Comparison of ENCODE assay signal across 27 cellular contexts in the genomic region with DNA sequence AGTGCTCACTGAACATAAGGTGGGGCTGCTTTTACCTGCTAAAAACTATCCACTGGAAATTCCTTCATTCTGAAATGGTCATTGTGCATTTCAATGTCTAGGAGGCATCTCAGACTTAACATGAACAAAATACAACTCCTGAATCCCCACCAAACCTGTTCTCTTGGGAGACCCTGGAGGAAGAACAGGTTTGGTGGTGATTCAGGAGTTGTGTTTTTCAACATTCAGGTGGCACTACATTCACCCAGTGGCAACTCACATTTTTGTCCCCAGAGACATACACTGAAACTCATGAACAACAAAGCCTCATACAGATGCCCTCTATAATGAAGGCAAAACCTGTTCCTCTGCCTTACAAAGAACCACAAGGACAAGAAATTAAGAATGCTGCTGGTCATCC.
A peak's percentile ranks its signal among the peaks of the same experiment; 100 is the strongest.
DNase-seq lines count a peak whose midpoint lies in the region; ATAC-seq, FAIRE-seq and TF ChIP-seq lines count a peak whose summit lies in the region.
"Had no signal": no experiment of that assay in that cellular context is flagged by ENCODE, and none has a peak within 500 bp of the region (broad histone marks: within the 10 kb centered on the region; RNA-seq: fewer than 3 reads in every experiment).

No MANE protein-coding gene starts in this region.

- intact Hi-C loops in natural killer cell (cut with micrococcal nuclease) = no loop called here

- H3K4me2 ChIP-seq in keratinocyte (ENCODE audit: control insufficient read depth, extremely low read depth, insufficient read depth, low read depth, low read length) (no peak overlapping the region), MM.1S (ENCODE audit: low read depth, low read length) (no peak overlapping the region)
- H3K4me2 ChIP-seq: KMS-11 had no signal

- H3K4me3 ChIP-seq in bronchial epithelial cell (ENCODE audit: low read depth, low read length) = no peak overlapping the region
- no peak overlapping the region for H3K4me3 ChIP-seq in keratinocyte (ENCODE audit: control insufficient read depth in 2 of 3, extremely low read depth in 1 of 3, insufficient read depth in 2 of 3, low read depth in 1 of 3, low read length in 3 of 3)
- no peak overlapping the region for H3K4me3 ChIP-seq in MM.1S (ENCODE audit: low read length)

- H4K20me1 ChIP-seq in keratinocyte (ENCODE audit: control insufficient read depth, extremely low read depth, insufficient read depth, low read length) = peaks cover 4% of the 10 kb centered on the region
- H4K20me1 ChIP-seq in MM.1S (ENCODE audit: insufficient read depth, low read length) = peaks cover 6% of the 10 kb centered on the region; the same call in 1 of the 2 replicates

- H3K9me3 Mint-ChIP-seq in natural killer cell = no peaks in the 10 kb centered on the region
- no peaks in the 10 kb centered on the region for H3K9me3 Mint-ChIP-seq in natural killer cell treated with Interleukin-12 subunit alpha and Interleukin-12 subunit beta and Interleukin-15 and Interleukin-18, amount 100 ng/mL, for 72 hours
- H3K9me3 Mint-ChIP-seq: dendritic cell treated with granulocyte-macrophage colony-stimulating factor and Interleukin-4, amounts not matched to agents 40 ng/mL and 50 ng/mL, for 4 days; neural crest cell had no signal

- no peak for FAIRE-seq in bronchial epithelial cell (lab: Jason Lieb, UNC)
- FAIRE-seq in keratinocyte (lab: Jason Lieb, UNC) = peak; percentile 32
- FAIRE-seq: urothelium cell line had no signal

- no peaks in the 10 kb centered on the region for H3K9me3 ChIP-seq in keratinocyte (ENCODE audit: control insufficient read depth, low read depth, low read length)
- H3K9me3 ChIP-seq in MM.1S (replicated peaks; ENCODE audit: insufficient read depth, low read length) = no peaks in the 10 kb centered on the region
- H3K9me3 ChIP-seq: BE2C had no signal

- no peaks in the 10 kb centered on the region for H3K9me2 ChIP-seq in MM.1S (replicated peaks; ENCODE audit: insufficient read depth, low read length)

- H3K27me3 ChIP-seq in bronchial epithelial cell (ENCODE audit: control insufficient read depth, insufficient read depth, low read length) (no peaks in the 10 kb centered on the region), keratinocyte (ENCODE audit: control insufficient read depth, extremely low read depth, insufficient read depth, low read length) (no peaks in the 10 kb centered on the region), MM.1S (replicated peaks; ENCODE audit: insufficient read depth, low read length) (no peaks in the 10 kb centered on the region)
- H3K27me3 ChIP-seq: BE2C had no signal

- H3K27ac ChIP-seq in keratinocyte (ENCODE audit: control insufficient read depth, insufficient read depth, low read length) (no peak overlapping the region), MM.1S (ENCODE audit: low read length) (no peak overlapping the region)
- H3K27ac ChIP-seq: KMS-11, VCaP had no signal

- peaks cover 85% of the 10 kb centered on the region for H3K79me2 ChIP-seq in keratinocyte (ENCODE audit: control insufficient read depth, insufficient read depth, low read length)
- peaks cover 74% of the 10 kb centered on the region for H3K79me2 ChIP-seq in MM.1S (ENCODE audit: low read length)

- H3K9ac ChIP-seq in keratinocyte (ENCODE audit: control insufficient read depth, extremely low read depth, insufficient read depth, low read length) (no peak overlapping the region), MM.1S (ENCODE audit: low read length) (no peak overlapping the region)
- H3K9ac ChIP-seq: KMS-11 had no signal

- peak overlapping the region; percentile 38 to 76 for H3K27ac Mint-ChIP-seq in natural killer cell
- peak overlapping the region in 1 of 2 donors; percentile 65 for H3K27ac Mint-ChIP-seq in natural killer cell treated with Interleukin-12 subunit alpha and Interleukin-12 subunit beta and Interleukin-15 and Interleukin-18, amount 100 ng/mL, for 72 hours
- H3K27ac Mint-ChIP-seq: dendritic cell treated with granulocyte-macrophage colony-stimulating factor and Interleukin-4, amounts not matched to agents 40 ng/mL and 50 ng/mL, for 4 days had no signal

- H3K27me3 Mint-ChIP-seq in natural killer cell (ENCODE audit: low read depth in 2 of 2) = no peaks in the 10 kb centered on the region
- H3K27me3 Mint-ChIP-seq in natural killer cell treated with Interleukin-12 subunit alpha and Interleukin-12 subunit beta and Interleukin-15 and Interleukin-18, amount 100 ng/mL, for 72 hours = no peaks in the 10 kb centered on the region
- H3K27me3 Mint-ChIP-seq: dendritic cell treated with granulocyte-macrophage colony-stimulating factor and Interleukin-4, amounts not matched to agents 40 ng/mL and 50 ng/mL, for 4 days had no signal

- H3F3A ChIP-seq in MM.1S (ENCODE audit: insufficient read depth, low read length) = no peaks in the 10 kb centered on the region

- H3K36me3 Mint-ChIP-seq in natural killer cell = no peaks in the 10 kb centered on the region
- H3K36me3 Mint-ChIP-seq in natural killer cell treated with Interleukin-12 subunit alpha and Interleukin-12 subunit beta and Interleukin-15 and Interleukin-18, amount 100 ng/mL, for 72 hours = no peaks in the 10 kb centered on the region

- peaks cover 45 to 65% of the 10 kb centered on the region in 2 donors for H3K4me1 Mint-ChIP-seq in natural killer cell
- peaks cover 26 to 36% of the 10 kb centered on the region in 2 donors for H3K4me1 Mint-ChIP-seq in natural killer cell treated with Interleukin-12 subunit alpha and Interleukin-12 subunit beta and Interleukin-15 and Interleukin-18, amount 100 ng/mL, for 72 hours (ENCODE audit: low read depth in 2 of 2)

- H3K4me1 ChIP-seq in keratinocyte (ENCODE audit: control insufficient read depth, extremely low read depth, insufficient read depth, low read length) = no peaks in the 10 kb centered on the region
- H3K4me1 ChIP-seq in MM.1S (ENCODE audit: low read length) = no peaks in the 10 kb centered on the region
- H3K4me1 ChIP-seq: BE2C had no signal

- no peak overlapping the region for H2AFZ ChIP-seq in keratinocyte (ENCODE audit: control insufficient read depth, low read length)
- H2AFZ ChIP-seq in MM.1S (ENCODE audit: low read length) = no peak overlapping the region

- dilution Hi-C loops in keratinocyte (cut with MboI; ENCODE audit: extremely low pct_ligation_motif_present, low sequenced_read_pairs) = no loop called here

- TF ChIP-seq CTCF in natural killer cell (IDR thresholded peaks at IDR 0.05) (no peak), bronchial epithelial cell (IDR thresholded peaks at IDR 0.05; ENCODE audit: insufficient read depth, low read length, severe bottlenecking) (no peak), keratinocyte (optimal IDR thresholded peaks at IDR 0.05 in 1 of 3, IDR thresholded peaks at IDR 0.05 in 1 of 3, conservative IDR thresholded peaks at IDR 0.05 in 1 of 3; ENCODE audit: extremely low read depth in 1 of 3, insufficient read depth in 2 of 3, low read length in 3 of 3) (no peak), MM.1S (IDR thresholded peaks at IDR 0.05; ENCODE audit: low read length) (no peak)

- H3K4me3 Mint-ChIP-seq in natural killer cell = no peak overlapping the region
- no peak overlapping the region for H3K4me3 Mint-ChIP-seq in natural killer cell treated with Interleukin-12 subunit alpha and Interleukin-12 subunit beta and Interleukin-15 and Interleukin-18, amount 100 ng/mL, for 72 hours
- H3K4me3 Mint-ChIP-seq: dendritic cell treated with granulocyte-macrophage colony-stimulating factor and Interleukin-4, amounts not matched to agents 40 ng/mL and 50 ng/mL, for 4 days; neural crest cell had no signal

- no peak for DNase-seq in natural killer cell
- no peak for DNase-seq in natural killer cell treated with Interleukin-12 subunit alpha and Interleukin-12 subunit beta and Interleukin-15 and Interleukin-18, amount 100 ng/mL, for 72 hours (ENCODE audit: low spot score)
- peak; percentile 17 for DNase-seq in bronchial epithelial cell (ENCODE audit: low read depth)
- no peak for DNase-seq in keratinocyte (ENCODE audit: low read depth, low spot score)
- DNase-seq in MM.1S = no peak
- no peak for DNase-seq in D341Med (ENCODE audit: low spot score)
- DNase-seq in NCI-H69 (lab: John Stamatoyannopoulos, UW) = no peak
- DNase-seq: ACHN; activated CD4-positive, alpha-beta T cell treated with anti-CD3 and anti-CD28 coated beads for 4 hours; BE2C; central memory CD4-positive, alpha-beta T cell; GDM1; hippocampal formation; left cardiac atrium; NCI-H1436 treated with DMSO at 0.1 percent for 48 hours; NCI-H2081 treated with DMSO at 0.1 percent for 48 hours; NCI-H82; right cardiac atrium; stimulated activated CD4-positive, alpha-beta T cell treated with anti-CD3 and anti-CD28 coated beads, Interleukin-1b, Interleukin-23, amount 100 ng/mL, for 48 hours; stimulated activated naive CD8-positive, alpha-beta T cell treated with anti-CD3 and anti-CD28 coated beads, Interleukin-15, Interleukin-2, amounts not matched to agents 100 U/mL and 50 U/mL, for 24 hours; SW 1271; T-helper 9 cell had no signal

- H3K36me3 ChIP-seq in bronchial epithelial cell (ENCODE audit: control insufficient read depth, insufficient read depth, low read length) (peaks cover 1% of the 10 kb centered on the region), keratinocyte (ENCODE audit: control insufficient read depth in 2 of 2, extremely low read depth in 1 of 2, insufficient read depth in 2 of 2, low read length in 2 of 2) (peaks cover 0 to 4% of the 10 kb centered on the region in 2 experiments), MM.1S (replicated peaks; ENCODE audit: insufficient read depth, low read length) (no peaks in the 10 kb centered on the region)
- H3K36me3 ChIP-seq: BE2C had no signal

- ATAC-seq in natural killer cell = no peak
- ATAC-seq in natural killer cell treated with Interleukin-12 subunit alpha and Interleukin-12 subunit beta and Interleukin-15 and Interleukin-18, amount 100 ng/mL, for 72 hours = no peak
- ATAC-seq: left cardiac atrium had no signal

- no peaks in the 10 kb centered on the region for H3K9me1 ChIP-seq in keratinocyte (ENCODE audit: control insufficient read depth, extremely low read depth, insufficient read depth, low read length)
